In genomic region chr1:22338071-22338765, GRCh38 we compare ENCODE assay signal across 29 cellular contexts.
"Had no signal": no experiment of that assay in that cellular context is flagged by ENCODE, and none has a peak within 500 bp of the region (broad histone marks: within the 10 kb centered on the region; RNA-seq: fewer than 3 reads in every experiment).

No MANE protein-coding gene starts in this region.

- FAIRE-seq: urothelium cell line had no signal

- H2AFZ ChIP-seq: hepatocyte, neural progenitor cell, parathyroid adenoma had no signal

- H3K4me3 Mint-ChIP-seq: mesothelial cell of epicardium; naive B cell; natural killer cell; nephron progenitor cell; neural progenitor cell; stimulated activated effector memory CD8-positive, alpha-beta T cell treated with anti-CD3 and anti-CD28 coated beads, Interleukin-12 subunit alpha, Interleukin-12 subunit beta, amount 100 ng/mL, for 72 hours; stimulated activated naive CD8-positive, alpha-beta T cell treated with anti-CD3 and anti-CD28 coated beads, Interleukin-15, Interleukin-2, amounts not matched to agents 100 ng/mL and 50 ng/mL, for 24 hours had no signal

- H3K27ac ChIP-seq: hepatocyte, left ventricle myocardium inferior, neural progenitor cell, neutrophil, parathyroid adenoma, right atrium auricular region, skin epidermis, suprapubic skin, thoracic aorta, tibial artery, upper lobe of right lung had no signal

- DNase-seq: islet precursor cell; left ventricle myocardium inferior; mesendoderm; naive B cell; natural killer cell; nephron progenitor cell; occipital lobe; stimulated activated CD4-positive, alpha-beta T cell treated with anti-CD3 and anti-CD28 coated beads, Interleukin-12 subunit alpha, Interleukin-12 subunit beta, amount 100 ng/mL, for 4 hours; stimulated activated CD4-positive, alpha-beta T cell treated with anti-CD3 and anti-CD28 coated beads, Interleukin-15, amount 100 ng/mL, for 24 hours; stimulated activated CD4-positive, alpha-beta T cell treated with anti-CD3 and anti-CD28 coated beads, Interleukin-4, amount 100 ng/mL, for 24 hours; stimulated activated naive CD4-positive, alpha-beta T cell; tibial artery; trophoblast cell; upper lobe of right lung had no signal

- H3K4me2 ChIP-seq: hepatocyte, neural progenitor cell had no signal

- H3K27me3 ChIP-seq: neural progenitor cell, right atrium auricular region had no signal

- H3K36me3 Mint-ChIP-seq: mesothelial cell of epicardium; natural killer cell; stimulated activated effector memory CD8-positive, alpha-beta T cell treated with anti-CD3 and anti-CD28 coated beads, Interleukin-12 subunit alpha, Interleukin-12 subunit beta, amount 100 ng/mL, for 72 hours had no signal

- H3K4me3 ChIP-seq: hepatocyte, left ventricle myocardium inferior, lung, neural progenitor cell, right atrium auricular region, skin epidermis, suprapubic skin, thoracic aorta, tibial artery, upper lobe of right lung had no signal

- H3K9me3 ChIP-seq: left ventricle myocardium inferior, neutrophil, right atrium auricular region, suprapubic skin, thoracic aorta, tibial artery, upper lobe of right lung had no signal

- H3K36me3 ChIP-seq: left ventricle myocardium inferior, neural progenitor cell, neutrophil, right atrium auricular region, suprapubic skin, thoracic aorta, tibial artery, upper lobe of right lung had no signal

- ATAC-seq: natural killer cell; sciatic nerve; stimulated activated effector memory CD8-positive, alpha-beta T cell treated with anti-CD3 and anti-CD28 coated beads, Interleukin-12 subunit alpha, Interleukin-12 subunit beta, amount 100 ng/mL, for 72 hours; upper lobe of right lung had no signal

- H3K4me1 ChIP-seq: neural progenitor cell, parathyroid adenoma, right atrium auricular region, upper lobe of right lung had no signal

- H3K79me2 ChIP-seq: hepatocyte, parathyroid adenoma had no signal

- H3K9me3 Mint-ChIP-seq: mesothelial cell of epicardium; stimulated activated effector memory CD8-positive, alpha-beta T cell treated with anti-CD3 and anti-CD28 coated beads, Interleukin-12 subunit alpha, Interleukin-12 subunit beta, amount 100 ng/mL, for 72 hours; stimulated activated naive CD8-positive, alpha-beta T cell treated with anti-CD3 and anti-CD28 coated beads, Interleukin-15, Interleukin-2, amounts not matched to agents 100 ng/mL and 50 ng/mL, for 24 hours had no signal

- H3K9ac ChIP-seq: neural progenitor cell, parathyroid adenoma had no signal

- H3K27ac Mint-ChIP-seq: mesothelial cell of epicardium; naive B cell; natural killer cell; nephron progenitor cell; neural progenitor cell; progenitor cell of endocrine pancreas; stimulated activated effector memory CD8-positive, alpha-beta T cell treated with anti-CD3 and anti-CD28 coated beads, Interleukin-12 subunit alpha, Interleukin-12 subunit beta, amount 100 ng/mL, for 72 hours; stimulated activated naive CD8-positive, alpha-beta T cell treated with anti-CD3 and anti-CD28 coated beads, Interleukin-15, Interleukin-2, amounts not matched to agents 100 ng/mL and 50 ng/mL, for 24 hours had no signal
